ENCODE assay signal across 9 cellular contexts in the genomic region with DNA sequence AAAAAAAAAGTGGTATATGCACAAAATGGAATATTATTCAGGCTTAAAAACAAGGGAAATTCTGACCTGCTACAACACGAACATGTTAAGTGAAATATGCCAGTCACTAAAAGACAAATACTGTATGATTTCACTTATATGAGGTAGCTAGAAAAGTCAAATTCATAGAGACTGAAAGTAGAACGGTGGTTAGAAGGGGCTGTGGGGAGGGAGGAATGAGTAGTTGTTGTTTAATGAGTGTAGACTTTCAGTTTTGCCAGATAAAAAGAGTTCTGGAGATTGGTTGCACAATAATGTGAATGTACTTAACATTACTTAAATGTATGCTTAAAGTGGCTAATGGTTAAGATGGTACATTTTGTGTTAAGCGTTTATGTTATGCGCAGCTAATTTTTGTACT.
DNase-seq lines count a peak whose midpoint lies in the region; ATAC-seq and TF ChIP-seq lines count a peak whose summit lies in the region.
"Had no signal": no experiment of that assay in that cellular context is flagged by ENCODE, and none has a peak within 500 bp of the region (broad histone marks: within the 10 kb centered on the region; RNA-seq: fewer than 3 reads in every experiment).

No MANE protein-coding gene starts in this region.

- peaks cover 6% of the 10 kb centered on the region for H3K9me3 Mint-ChIP-seq in activated naive CD8-positive, alpha-beta T cell treated with anti-CD3 and anti-CD28 coated beads, Interleukin-2, amount 50 U/mL, for 24 hours

- DNase-seq in activated CD4-positive, alpha-beta T cell treated with anti-CD3 and anti-CD28 coated beads for 24 hours (ENCODE audit: low read depth in 2 of 2) = peak; percentile 13 to 14
- no peak for DNase-seq in activated CD4-positive, alpha-beta T cell treated with anti-CD3 and anti-CD28 coated beads, Interleukin-2, amount 50 U/mL, for 1 hour
- DNase-seq in activated naive CD8-positive, alpha-beta T cell treated with anti-CD3 and anti-CD28 coated beads, Interleukin-2, amount 50 U/mL, for 24 hours = no peak
- DNase-seq in NCI-H748 treated with DMSO at 0.1 percent for 48 hours (lab: John Stamatoyannopoulos, UW) (no peak), lower leg skin (ENCODE audit: low spot score in 2 of 2) (no peak)
- DNase-seq: NCI-H1436 had no signal

- TF ChIP-seq CTCF in lower leg skin (IDR thresholded peaks at IDR 0.05) = no peak

- H3K4me1 Mint-ChIP-seq in activated naive CD8-positive, alpha-beta T cell treated with anti-CD3 and anti-CD28 coated beads, Interleukin-2, amount 50 U/mL, for 24 hours = peaks cover 62% of the 10 kb centered on the region

- peak overlapping the region; percentile 61 for H3K27ac Mint-ChIP-seq in activated naive CD8-positive, alpha-beta T cell treated with anti-CD3 and anti-CD28 coated beads, Interleukin-2, amount 50 U/mL, for 24 hours

- H3K4me3 Mint-ChIP-seq in activated naive CD8-positive, alpha-beta T cell treated with anti-CD3 and anti-CD28 coated beads, Interleukin-2, amount 50 U/mL, for 24 hours = peak overlapping the region; percentile 14

- no peak overlapping the region for H3K4me3 ChIP-seq in lower leg skin (ENCODE audit: low read depth, poor library complexity, severe bottlenecking)

- no peak for TF ChIP-seq POLR2A in lower leg skin (IDR thresholded peaks at IDR 0.05)

- H3K27me3 Mint-ChIP-seq in activated naive CD8-positive, alpha-beta T cell treated with anti-CD3 and anti-CD28 coated beads, Interleukin-2, amount 50 U/mL, for 24 hours = peaks cover 6% of the 10 kb centered on the region

- no peaks in the 10 kb centered on the region for H3K36me3 Mint-ChIP-seq in activated naive CD8-positive, alpha-beta T cell treated with anti-CD3 and anti-CD28 coated beads, Interleukin-2, amount 50 U/mL, for 24 hours (ENCODE audit: low read depth)

- 86 to 90% methylated on average over 4 of the region's 4 CpGs for WGBS in lower leg skin, 2 donors

- intact Hi-C loops in lower leg skin (cut with DNase I; ENCODE audit: low total_unique reads) = no loop called here

- peak; percentile 45 for ATAC-seq in GM21529 (IDR thresholded peaks at IDR 0.05; ENCODE audit: unreplicated experiment)
- peak; percentile 61 for ATAC-seq in HG03342 (IDR thresholded peaks at IDR 0.05; ENCODE audit: unreplicated experiment)
- ATAC-seq in activated naive CD8-positive, alpha-beta T cell treated with anti-CD3 and anti-CD28 coated beads, Interleukin-2, amount 50 U/mL, for 24 hours = peak; percentile 76
- ATAC-seq in SK-N-SH treated with all-trans-retinoic acid at 6 μM for 48 hours = no peak

TF ChIP-seq in SK-N-SH treated with all-trans-retinoic acid at 6 μM for 48 hours, 23 proteins besides CTCF, POLR2A, EP300 and RAD21:
- no peak for TF ChIP-seq BACH2 (CRISPR knock-in tag; IDR thresholded peaks at IDR 0.05; ENCODE audit: borderline replicate concordance)
- no peak for TF ChIP-seq POU6F1 (CRISPR knock-in tag; IDR thresholded peaks at IDR 0.05; ENCODE audit: borderline replicate concordance, low read depth)
- TF ChIP-seq, protein P1, sequence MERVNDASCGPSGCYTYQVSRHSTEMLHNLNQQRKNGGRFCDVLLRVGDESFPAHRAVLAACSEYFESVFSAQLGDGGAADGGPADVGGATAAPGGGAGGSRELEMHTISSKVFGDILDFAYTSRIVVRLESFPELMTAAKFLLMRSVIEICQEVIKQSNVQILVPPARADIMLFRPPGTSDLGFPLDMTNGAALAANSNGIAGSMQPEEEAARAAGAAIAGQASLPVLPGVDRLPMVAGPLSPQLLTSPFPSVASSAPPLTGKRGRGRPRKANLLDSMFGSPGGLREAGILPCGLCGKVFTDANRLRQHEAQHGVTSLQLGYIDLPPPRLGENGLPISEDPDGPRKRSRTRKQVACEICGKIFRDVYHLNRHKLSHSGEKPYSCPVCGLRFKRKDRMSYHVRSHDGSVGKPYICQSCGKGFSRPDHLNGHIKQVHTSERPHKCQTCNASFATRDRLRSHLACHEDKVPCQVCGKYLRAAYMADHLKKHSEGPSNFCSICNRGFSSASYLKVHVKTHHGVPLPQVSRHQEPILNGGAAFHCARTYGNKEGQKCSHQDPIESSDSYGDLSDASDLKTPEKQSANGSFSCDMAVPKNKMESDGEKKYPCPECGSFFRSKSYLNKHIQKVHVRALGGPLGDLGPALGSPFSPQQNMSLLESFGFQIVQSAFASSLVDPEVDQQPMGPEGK (CRISPR knock-in tag; IDR thresholded peaks at IDR 0.05; ENCODE audit: borderline replicate concordance) = no peak
- TF ChIP-seq TSHZ2 (CRISPR knock-in tag; IDR thresholded peaks at IDR 0.05) = no peak
- no peak for TF ChIP-seq ISL1 (CRISPR knock-in tag; IDR thresholded peaks at IDR 0.05)

Comparison
In these comparisons a context has a peak if more than half of its experiments do, and no peak if none do; other contexts are left out.
1. DNase-seq: peak in activated CD4-positive, alpha-beta T cell treated with anti-CD3 and anti-CD28 coated beads for 24 hours (2 of 2); none in activated CD4-positive, alpha-beta T cell treated with anti-CD3 and anti-CD28 coated beads, Interleukin-2, amount 50 U/mL, for 1 hour (single experiment), activated naive CD8-positive, alpha-beta T cell treated with anti-CD3 and anti-CD28 coated beads, Interleukin-2, amount 50 U/mL, for 24 hours (single experiment), NCI-H748 treated with DMSO at 0.1 percent for 48 hours (single experiment) and lower leg skin (0 of 2).